Comparison of ENCODE assay signal across 1 cellular context in the genomic region with DNA sequence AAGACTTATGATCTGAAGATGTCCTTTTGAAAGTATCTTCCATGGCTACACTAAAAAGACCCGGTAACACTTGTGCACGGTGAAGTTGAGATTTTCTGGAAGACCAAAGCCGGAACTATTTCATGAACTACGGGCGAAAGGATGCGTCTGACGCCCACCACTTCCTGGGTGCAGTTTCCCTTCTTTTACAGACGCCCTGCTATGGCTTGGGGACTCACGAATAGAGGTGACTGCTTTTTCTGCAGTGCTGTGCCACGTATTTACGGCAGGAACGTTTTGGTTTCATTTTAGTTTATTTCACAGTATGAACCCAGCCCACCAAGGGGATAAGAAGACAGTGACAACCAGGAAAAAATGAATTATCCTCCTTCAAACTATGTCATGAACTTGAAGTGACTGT.
TF ChIP-seq lines count a peak whose summit lies in the region.

No MANE protein-coding gene starts in this region.

TF ChIP-seq in GM12878, 131 proteins besides CTCF, POLR2A, EP300 and RAD21 (continued from another document):
- no peak for TF ChIP-seq BACH1 (IDR thresholded peaks at IDR 0.05; ENCODE audit: borderline replicate concordance)
- TF ChIP-seq PKNOX1 (IDR thresholded peaks at IDR 0.05), result no peak
- TF ChIP-seq ATF2 (IDR thresholded peaks at IDR 0.05; ENCODE audit: low read length), result no peak
- no peak for TF ChIP-seq TCF7 (IDR thresholded peaks at IDR 0.05; ENCODE audit: borderline replicate concordance)
- no peak for TF ChIP-seq ATF3 (IDR thresholded peaks at IDR 0.05; ENCODE audit: borderline replicate concordance, extremely low read depth, low read depth, low read length)
- no peak for TF ChIP-seq SUZ12 (IDR thresholded peaks at IDR 0.05; ENCODE audit: unreplicated experiment)
- no peak for TF ChIP-seq KDM1A (IDR thresholded peaks at IDR 0.05; ENCODE audit: borderline replicate concordance)
- TF ChIP-seq ZNF217 (IDR thresholded peaks at IDR 0.05), result no peak
- TF ChIP-seq ZNF384 (IDR thresholded peaks at IDR 0.05; ENCODE audit: borderline replicate concordance, low read depth, low read length), result no peak
- no peak for TF ChIP-seq BCLAF1 (IDR thresholded peaks at IDR 0.05)
